In the genomic region with DNA sequence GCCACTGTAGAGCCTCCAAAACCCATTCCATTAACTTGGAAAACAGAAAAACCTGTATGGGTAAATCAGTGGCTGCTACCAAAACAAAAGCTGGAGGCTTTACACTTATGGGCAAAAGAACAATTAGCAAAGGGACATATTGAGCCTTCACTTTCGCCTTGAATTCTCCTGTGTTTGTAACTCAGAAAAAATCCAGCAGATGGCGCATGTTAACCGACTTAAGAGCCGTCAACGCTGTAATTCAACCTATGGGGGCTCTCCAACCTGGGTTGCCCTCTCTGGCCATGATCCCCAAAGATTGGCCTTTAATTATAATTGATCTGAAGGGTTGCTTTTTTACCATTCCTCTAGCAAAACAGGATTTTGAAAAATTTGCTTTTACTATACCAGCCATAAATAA, we compare ENCODE assay signal across 10 cellular contexts. TPM values are rescaled to one million over a fixed set of nuclear protein-coding genes. Genes with fewer than 3 reads are reported as not detected.
DNase-seq lines count a peak whose midpoint lies in the region; ATAC-seq and TF ChIP-seq lines count a peak whose summit lies in the region.
"Not testable (repeated sequence)": the region's sequence is repeated elsewhere in the genome, so short reads cannot be mapped to it uniquely, and the experiment has no call there.
"Had no signal": no experiment of that assay in that cellular context is flagged by ENCODE, and none has a peak within 500 bp of the region (broad histone marks: within the 10 kb centered on the region; RNA-seq: fewer than 3 reads in every experiment).

No MANE protein-coding gene starts in this region.

- not testable (repeated sequence) for H3K9ac ChIP-seq in HCT116 (ENCODE audit: low read length)

- H3K27ac ChIP-seq in HCT116 (ENCODE audit: low read depth, low read length) = not testable (repeated sequence)

- TF ChIP-seq RAD21 in HCT116 (IDR thresholded peaks at IDR 0.05; ENCODE audit: low read depth) = peak; percentile 73

- H3K9me3 Mint-ChIP-seq in naive B cell = peaks cover 0 to 24% (median 11%) of the 10 kb centered on the region in 7 donors

- not testable (repeated sequence) for H3K36me3 ChIP-seq in HCT116 (ENCODE audit: control insufficient read depth in 1 of 2, insufficient read depth in 2 of 2, low read length in 2 of 2)

- H3K27ac Mint-ChIP-seq in naive B cell = not testable (repeated sequence)

- DNase-seq in Caki2 (ENCODE audit: low read depth) = peak; percentile 8
- peak; percentile 68 for DNase-seq in HCT116 (ENCODE audit: low read depth, low spot score)
- DNase-seq in NCI-H2107 (lab: John Stamatoyannopoulos, UW) = peak; percentile 14
- DNase-seq in SHP77 (lab: John Stamatoyannopoulos, UW) = peak; percentile 34 to 58
- peak; percentile 33 for DNase-seq in astrocyte of the spinal cord (ENCODE audit: low read depth, low spot score)
- peak; percentile 5 for DNase-seq in germinal center (ENCODE audit: low spot score)
- DNase-seq in naive B cell = peak; percentile 30
- peak; percentile 13 for DNase-seq in stromal cell of bone marrow (ENCODE audit: low read depth)

- not testable (repeated sequence) for H2AFZ ChIP-seq in HCT116 (ENCODE audit: low read depth, low read length, poor library complexity, severe bottlenecking)

- CTCF ChIA-PET in HCT116 (lab: Charles Lee) = not testable (repeated sequence)

- H4K20me1 ChIP-seq in HCT116 (ENCODE audit: insufficient read depth) = not testable (repeated sequence)

- POLR2A ChIA-PET in HCT116 (lab: Charles Lee) = not testable (repeated sequence)

- RAD21 ChIA-PET in HCT116 (lab: Charles Lee; ENCODE audit: low non-redundant PET in 1 of 2, low total read pairs in 2 of 2, uncharacterized antibody in 2 of 2, unreplicated experiment in 2 of 2) = not testable (repeated sequence)

- H3K4me3 Mint-ChIP-seq in naive B cell = not testable (repeated sequence)

- TF ChIP-seq CTCF in HCT116 (IDR thresholded peaks at IDR 0.05 in 2 of 3, conservative IDR thresholded peaks at IDR 0.05 in 1 of 3; ENCODE audit: borderline replicate concordance in 1 of 3, insufficient read depth in 1 of 3, low read depth in 2 of 3, low read length in 2 of 3) (peak; percentile 36 to 72 (median 52); a peak in 5 of 6 replicates), astrocyte of the spinal cord (IDR thresholded peaks at IDR 0.05; ENCODE audit: low read depth, low read length) (peak; percentile 25)

- not testable (repeated sequence) for TF ChIP-seq POLR2A in HCT116 (IDR thresholded peaks at IDR 0.05; ENCODE audit: borderline replicate concordance, extremely low read depth, insufficient read depth, insufficient read length)

- ATAC-seq in HCT116 = peak; percentile 82
- not testable (repeated sequence) for ATAC-seq in naive B cell (ENCODE audit: low read depth in 2 of 2)

- BruUV-seq in HCT116 (replicated peaks; lab: Mats Ljungman, UMichigan) = not testable (repeated sequence)

- H3K4me1 Mint-ChIP-seq in naive B cell = not testable (repeated sequence)

- not testable (repeated sequence) for H3K9me3 ChIP-seq in HCT116 (ENCODE audit: control insufficient read depth in 1 of 2, insufficient read depth in 1 of 2, low read depth in 1 of 2, low read length in 2 of 2)

- H3K79me2 ChIP-seq in HCT116 (ENCODE audit: insufficient read depth, low read length) = not testable (repeated sequence)

- not testable (repeated sequence) for H3K27me3 Mint-ChIP-seq in naive B cell

- not testable (repeated sequence) for H3K9me2 ChIP-seq in HCT116 (ENCODE audit: insufficient read depth)

- in situ Hi-C loops in Caki2 (cut with HindIII; ENCODE audit: low pct_unique_long_range_greater_than_20kb, low sequenced_read_pairs); astrocyte of the spinal cord (cut with HindIII; ENCODE audit: low sequenced_read_pairs): not testable (repeated sequence)

- H3K36me3 Mint-ChIP-seq in naive B cell = not testable (repeated sequence)

- H3K27me3 ChIP-seq in HCT116 (ENCODE audit: insufficient read depth, low read length) = not testable (repeated sequence)

- H3K4me3 ChIP-seq in HCT116 (replicated peaks in 1 of 2; ENCODE audit: low read depth in 1 of 2, low read length in 2 of 2); astrocyte of the spinal cord (ENCODE audit: low read depth, low read length): not testable (repeated sequence)

- intact Hi-C loops in HCT116 (cut with micrococcal nuclease) = loop anchor here (5.0 to 10.0 kb wide), 2 partner anchors 66 to 552 kb away; no protein-coding TSS in a partner anchor

- H3K4me1 ChIP-seq in HCT116 (ENCODE audit: control insufficient read depth in 1 of 2, insufficient read depth in 2 of 2, low read length in 2 of 2) = not testable (repeated sequence)

- not testable (repeated sequence) for H3K4me2 ChIP-seq in HCT116 (ENCODE audit: low read length)

TF ChIP-seq in HCT116, 20 proteins besides CTCF, POLR2A, EP300 and RAD21:
- 0 out of 2 replicates have a peak, but pooled peaks have one; percentile 23 for TF ChIP-seq CBX3 (IDR thresholded peaks at IDR 0.05; ENCODE audit: low read depth)
TF ChIP-seq in HCT116: peak in this region for 1; not testable (repeated sequence) for 19.

RNA-seq across cellular contexts. Expression of gene PRAMEF14, which starts 9.8 kb away (rescaled TPM):
- total RNA-seq in Caki2 (2014; rRNA removed; shearing (Covaris generic); ENCODE audit: low replicate concordance) = not detected in 2 replicates
- not detected for total RNA-seq in HCT116 (2021; ENCODE audit: unreplicated experiment)
- not detected in 2 replicates for polyA plus RNA-seq in HCT116 (2012)
- not detected for polyA plus RNA-seq in naive B cell (ENCODE audit: low read depth in 6 of 6)
- total RNA-seq: activated T-helper 1 cell treated with anti-CD3 and anti-CD28 coated beads, Interleukin-12 subunit alpha, Interleukin-12 subunit beta, Interleukin-2, Interleukin-4 antibody, amounts not matched to agents 30 ng/mL and 10 ng/mL and 1 ng/mL, durations not matched to agents 14 hours and 24 hours and 36 hours; frontal cortex had no signal

RNA-seq across cellular contexts. Expression of gene PRAMEF19, which starts 15.0 kb away (rescaled TPM):
- not detected in 2 replicates for total RNA-seq in Caki2 (2014; rRNA removed; shearing (Covaris generic); ENCODE audit: low replicate concordance)
- total RNA-seq in HCT116 (2021; ENCODE audit: unreplicated experiment) = not detected
- polyA plus RNA-seq in HCT116 (2012) = not detected in 2 replicates
- not detected for polyA plus RNA-seq in naive B cell (ENCODE audit: low read depth in 6 of 6)
- total RNA-seq: activated T-helper 1 cell treated with anti-CD3 and anti-CD28 coated beads, Interleukin-12 subunit alpha, Interleukin-12 subunit beta, Interleukin-2, Interleukin-4 antibody, amounts not matched to agents 30 ng/mL and 10 ng/mL and 1 ng/mL, durations not matched to agents 14 hours and 24 hours and 36 hours; frontal cortex had no signal

RNA-seq across cellular contexts. Expression of gene PRAMEF17, which starts 32.7 kb away (rescaled TPM):
- not detected in 2 replicates for total RNA-seq in Caki2 (2014; rRNA removed; shearing (Covaris generic); ENCODE audit: low replicate concordance)
- total RNA-seq in HCT116 (2021; ENCODE audit: unreplicated experiment) = not detected
- polyA plus RNA-seq in HCT116 (2012) = not detected in 2 replicates
- not detected for polyA plus RNA-seq in naive B cell (ENCODE audit: low read depth in 6 of 6)
- total RNA-seq: activated T-helper 1 cell treated with anti-CD3 and anti-CD28 coated beads, Interleukin-12 subunit alpha, Interleukin-12 subunit beta, Interleukin-2, Interleukin-4 antibody, amounts not matched to agents 30 ng/mL and 10 ng/mL and 1 ng/mL, durations not matched to agents 14 hours and 24 hours and 36 hours; frontal cortex had no signal

RNA-seq across cellular contexts. Expression of gene PRAMEF15, which starts 41.4 kb away (rescaled TPM):
- not detected in 2 replicates for total RNA-seq in Caki2 (2014; rRNA removed; shearing (Covaris generic); ENCODE audit: low replicate concordance)
- not detected for total RNA-seq in HCT116 (2021; ENCODE audit: unreplicated experiment)
- not detected in 2 replicates for polyA plus RNA-seq in HCT116 (2012)
- not detected for polyA plus RNA-seq in naive B cell (ENCODE audit: low read depth in 6 of 6)
- total RNA-seq: activated T-helper 1 cell treated with anti-CD3 and anti-CD28 coated beads, Interleukin-12 subunit alpha, Interleukin-12 subunit beta, Interleukin-2, Interleukin-4 antibody, amounts not matched to agents 30 ng/mL and 10 ng/mL and 1 ng/mL, durations not matched to agents 14 hours and 24 hours and 36 hours; frontal cortex had no signal

RNA-seq across cellular contexts. Expression of gene PRAMEF33, which starts 53.4 kb away (rescaled TPM):
- not detected in 2 replicates for total RNA-seq in Caki2 (2014; rRNA removed; shearing (Covaris generic); ENCODE audit: low replicate concordance)
- not detected for total RNA-seq in HCT116 (2021; ENCODE audit: unreplicated experiment)
- not detected in 2 replicates for polyA plus RNA-seq in HCT116 (2012)
- polyA plus RNA-seq in naive B cell (ENCODE audit: low read depth in 6 of 6) = not detected
- total RNA-seq: activated T-helper 1 cell treated with anti-CD3 and anti-CD28 coated beads, Interleukin-12 subunit alpha, Interleukin-12 subunit beta, Interleukin-2, Interleukin-4 antibody, amounts not matched to agents 30 ng/mL and 10 ng/mL and 1 ng/mL, durations not matched to agents 14 hours and 24 hours and 36 hours; frontal cortex had no signal

Comparison
In these comparisons a context has a peak if more than half of its experiments do, and no peak if none do; other contexts are left out.
1. DNase-seq: peak in every context shown above with its lines; median percentile 68 in HCT116; 46 in SHP77; 33 in astrocyte of the spinal cord; 30 in naive B cell; 14 in NCI-H2107; 13 in stromal cell of bone marrow; 8 in Caki2; 5 in germinal center.